9 cellular contexts compared by ENCODE assay signal in the genomic region with DNA sequence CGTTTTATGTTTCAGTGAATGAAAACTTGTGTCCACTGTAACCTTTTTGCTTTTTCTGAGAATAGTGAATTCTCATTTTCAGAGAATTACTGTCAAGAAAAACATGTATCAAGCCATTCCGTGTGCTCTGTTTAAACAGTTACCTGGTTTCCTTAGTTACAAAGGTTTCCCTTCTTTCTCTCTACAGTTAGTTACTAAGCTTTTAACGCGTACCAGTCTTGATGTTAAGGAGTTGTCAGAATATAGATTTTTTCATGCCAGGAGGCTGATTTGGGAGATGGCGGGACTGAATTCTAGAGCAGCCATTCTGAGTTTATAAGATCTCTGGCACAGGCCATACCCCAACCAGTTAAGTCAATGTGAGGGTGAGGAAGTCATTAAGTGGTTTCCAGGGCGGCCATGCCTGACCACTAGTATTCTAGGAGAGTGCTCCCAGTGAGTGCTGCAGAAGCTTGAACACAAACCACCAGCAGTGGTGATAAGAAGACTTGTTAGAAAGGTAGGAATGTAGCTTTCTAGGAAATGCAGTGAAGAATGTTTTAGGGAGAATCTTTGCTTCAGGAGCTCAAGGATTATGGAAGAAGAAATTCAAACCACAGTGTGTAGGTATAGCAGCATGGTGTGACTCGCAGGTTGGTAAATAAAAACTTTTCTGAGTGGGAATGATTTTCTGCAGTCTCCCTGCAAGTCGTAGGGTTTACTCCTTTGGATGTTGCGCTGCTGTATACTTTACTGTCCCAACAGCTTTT.
A peak's percentile ranks its signal among the peaks of the same experiment; 100 is the strongest.
DNase-seq lines count a peak whose midpoint lies in the region; TF ChIP-seq lines count a peak whose summit lies in the region.
"Had no signal": no experiment of that assay in that cellular context is flagged by ENCODE, and none has a peak within 500 bp of the region (broad histone marks: within the 10 kb centered on the region; RNA-seq: fewer than 3 reads in every experiment).

No MANE protein-coding gene starts in this region.

- peaks cover 100% of the 10 kb centered on the region for H4K20me1 ChIP-seq in smooth muscle cell (ENCODE audit: low read depth)

- 74% methylated on average over 9 of the region's 9 CpGs for WGBS in smooth muscle cell (ENCODE audit: low lambda C conversion rate)

- no peaks in the 10 kb centered on the region for H3K9me3 Mint-ChIP-seq in activated CD4-positive, alpha-beta T cell treated with anti-CD3 and anti-CD28 coated beads, Interleukin-2, amount 10 ng/mL, durations not matched to agents 24 days and 14 days
- H3K9me3 Mint-ChIP-seq in IgD-negative memory B cell: no peaks in the 10 kb centered on the region

- no peak overlapping the region for H2AFZ ChIP-seq in smooth muscle cell (ENCODE audit: low read depth)

- no peak overlapping the region for H3K4me3 Mint-ChIP-seq in activated CD4-positive, alpha-beta T cell treated with anti-CD3 and anti-CD28 coated beads, Interleukin-2, amount 10 ng/mL, durations not matched to agents 24 days and 14 days
- peak overlapping the region in 3 of 4 donors; percentile 39 to 59 (median 58) for H3K4me3 Mint-ChIP-seq in IgD-negative memory B cell

- H3K4me1 ChIP-seq in smooth muscle cell (ENCODE audit: low read depth) (peaks cover 31% of the 10 kb centered on the region), A673 (ENCODE audit: insufficient read depth, low read length, poor library complexity, severe bottlenecking) (peaks cover 61% of the 10 kb centered on the region)

- peaks cover 8% of the 10 kb centered on the region for H3F3A ChIP-seq in smooth muscle cell (ENCODE audit: low read depth)

- TF ChIP-seq CTCF in brain microvascular endothelial cell (IDR thresholded peaks at IDR 0.05; ENCODE audit: low read depth, low read length, missing control alignments): no peak
- no peak for TF ChIP-seq CTCF in smooth muscle cell (IDR thresholded peaks at IDR 0.05; ENCODE audit: borderline replicate concordance, insufficient read depth, poor library complexity, severe bottlenecking)
- no peak for TF ChIP-seq CTCF in A673 (conservative IDR thresholded peaks at IDR 0.05; ENCODE audit: low read depth, low read length)

- no peaks in the 10 kb centered on the region for H3K27me3 Mint-ChIP-seq in activated CD4-positive, alpha-beta T cell treated with anti-CD3 and anti-CD28 coated beads, Interleukin-2, amount 10 ng/mL, durations not matched to agents 24 days and 14 days
- H3K27me3 Mint-ChIP-seq in IgD-negative memory B cell: no peaks in the 10 kb centered on the region

- peaks cover 20% of the 10 kb centered on the region for H3K36me3 Mint-ChIP-seq in activated CD4-positive, alpha-beta T cell treated with anti-CD3 and anti-CD28 coated beads, Interleukin-2, amount 10 ng/mL, durations not matched to agents 24 days and 14 days (ENCODE audit: low read depth)
- peaks cover 2% of the 10 kb centered on the region for H3K36me3 Mint-ChIP-seq in IgD-negative memory B cell

- H3K27ac ChIP-seq in brain microvascular endothelial cell: no peak overlapping the region
- no peak overlapping the region for H3K27ac ChIP-seq in smooth muscle cell (ENCODE audit: low read depth)
- no peak overlapping the region for H3K27ac ChIP-seq in A673 (ENCODE audit: low read depth, low read length, poor library complexity, severe bottlenecking)

- H3K79me2 ChIP-seq in smooth muscle cell (ENCODE audit: low read depth): peaks cover 52% of the 10 kb centered on the region

- H3K9me3 ChIP-seq in smooth muscle cell (replicated peaks; ENCODE audit: low read depth) (no peaks in the 10 kb centered on the region), A673 (ENCODE audit: low read depth, low read length, poor library complexity, severe bottlenecking) (no peaks in the 10 kb centered on the region)

- CTCF ChIA-PET in A673 (lab: Charles Lee): no interaction called here

- H3K4me3 ChIP-seq in brain microvascular endothelial cell (ENCODE audit: low read depth, low read length) (no peak overlapping the region), smooth muscle cell (no peak overlapping the region), A673 (ENCODE audit: low read depth, low read length, poor library complexity, severe bottlenecking) (no peak overlapping the region)

- POLR2A ChIA-PET in A673 (lab: Charles Lee; ENCODE audit: low non-redundant PET): no interaction called here

- H3K27ac Mint-ChIP-seq in activated CD4-positive, alpha-beta T cell treated with anti-CD3 and anti-CD28 coated beads, Interleukin-2, amount 10 ng/mL, durations not matched to agents 24 days and 14 days: peak overlapping the region; percentile 9
- peak overlapping the region in 2 of 3 donors; percentile 1 to 6 for H3K27ac Mint-ChIP-seq in IgD-negative memory B cell

- DNase-seq in activated CD4-positive, alpha-beta T cell treated with anti-CD3 and anti-CD28 coated beads, Interleukin-2, amount 10 ng/mL, durations not matched to agents 24 days and 14 days: no peak
- DNase-seq in activated CD4-positive, alpha-beta T cell treated with anti-CD3 and anti-CD28 coated beads, Interleukin-2, amount 50 U/mL, for 48 hours: no peak
- DNase-seq in brain microvascular endothelial cell: peak; percentile 52
- no peak for DNase-seq in smooth muscle cell (lab: John Stamatoyannopoulos, UW; ENCODE audit: unreplicated experiment)
- no peak for DNase-seq in A673 (ENCODE audit: low spot score)
- no peak for DNase-seq in activated gamma-delta T cell (lab: John Stamatoyannopoulos, UW)
- no peak for DNase-seq in NCI-H1436 (lab: John Stamatoyannopoulos, UW)
- DNase-seq: NCI-H446 treated with DMSO at 0.1 percent for 48 hours had no signal

- no TSS peak for BruUV-seq in A673 (replicated peaks; lab: Mats Ljungman, UMichigan)

- no peak overlapping the region for H3K9ac ChIP-seq in smooth muscle cell (ENCODE audit: low read depth)

- peaks cover 29% of the 10 kb centered on the region for H3K4me1 Mint-ChIP-seq in activated CD4-positive, alpha-beta T cell treated with anti-CD3 and anti-CD28 coated beads, Interleukin-2, amount 10 ng/mL, durations not matched to agents 24 days and 14 days
- peaks cover 37 to 42% (median 41%) of the 10 kb centered on the region in 3 donors for H3K4me1 Mint-ChIP-seq in IgD-negative memory B cell

- in situ Hi-C loops in brain microvascular endothelial cell (cut with HindIII; ENCODE audit: low pct_ligation_motif_present, low sequenced_read_pairs): no loop called here

- H3K36me3 ChIP-seq in brain microvascular endothelial cell (replicated peaks) (no peaks in the 10 kb centered on the region), smooth muscle cell (ENCODE audit: low read depth) (no peaks in the 10 kb centered on the region), A673 (ENCODE audit: insufficient read depth, low read length, poor library complexity, severe bottlenecking) (no peaks in the 10 kb centered on the region)

- intact Hi-C loops in activated CD4-positive, alpha-beta T cell treated with anti-CD3 and anti-CD28 coated beads, Interleukin-2, amount 10 ng/mL, durations not matched to agents 24 days and 14 days (cut with micrococcal nuclease): no loop called here
- intact Hi-C loops in A673 (cut with micrococcal nuclease; ENCODE audit: unreplicated experiment): no loop called here

- no peaks in the 10 kb centered on the region for H3K27me3 ChIP-seq in brain microvascular endothelial cell (replicated peaks)
- no peaks in the 10 kb centered on the region for H3K27me3 ChIP-seq in smooth muscle cell (ENCODE audit: low read depth)
- H3K27me3 ChIP-seq in A673 (replicated peaks; ENCODE audit: insufficient read depth, low read depth, low read length, poor library complexity): no peaks in the 10 kb centered on the region

- H3K4me2 ChIP-seq in smooth muscle cell: peak overlapping the region; percentile 13
